ENCODE assay signal across 37 cellular contexts in the genomic region with DNA sequence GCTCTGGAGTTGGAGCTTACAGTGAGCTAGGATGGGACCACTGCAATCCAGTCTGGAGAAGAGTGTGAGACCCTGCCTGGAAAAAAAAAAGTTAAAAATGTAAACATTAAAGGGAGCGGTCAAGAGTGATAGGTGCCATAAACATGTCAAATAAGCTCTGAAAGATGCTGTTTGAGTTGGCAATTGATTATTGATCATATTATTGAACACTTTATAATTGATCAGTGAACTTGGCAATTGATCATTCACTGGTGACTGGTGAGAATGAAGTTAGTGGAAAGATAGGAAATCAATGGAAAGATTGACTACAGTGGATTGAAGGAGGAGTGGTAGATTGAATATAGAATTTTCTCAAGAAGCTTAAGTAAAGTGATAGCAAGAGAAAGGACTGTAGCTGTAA.
"Had no signal": no experiment of that assay in that cellular context is flagged by ENCODE, and none has a peak within 500 bp of the region (broad histone marks: within the 10 kb centered on the region; RNA-seq: fewer than 3 reads in every experiment).

No MANE protein-coding gene starts in this region.

- FAIRE-seq: bronchial epithelial cell, colon had no signal

- H3K36me3 ChIP-seq: WERI-Rb-1 had no signal

- DNase-seq: activated CD4-positive, alpha-beta memory T cell treated with anti-CD3 and anti-CD28 coated beads, Interleukin-2, amount 10 ng/mL, durations not matched to agents 7 days and 5 days; activated CD4-positive, alpha-beta T cell treated with anti-CD3 and anti-CD28 coated beads for 1 hour; activated CD4-positive, alpha-beta T cell treated with anti-CD3 and anti-CD28 coated beads for 36 hours; activated CD4-positive, alpha-beta T cell treated with anti-CD3 and anti-CD28 coated beads for 48 hours; activated CD4-positive, alpha-beta T cell treated with anti-CD3 and anti-CD28 coated beads, Interleukin-2, amount 10 ng/mL, durations not matched to agents 7 days and 5 days; activated CD4-positive, alpha-beta T cell treated with anti-CD3 and anti-CD28 coated beads, Interleukin-2, amount 50 U/mL, for 48 hours; activated CD4-positive, CD25-positive, alpha-beta regulatory T cell; activated CD8-positive, alpha-beta memory T cell treated with anti-CD3 and anti-CD28 coated beads for 24 hours; activated CD8-positive, alpha-beta memory T cell treated with anti-CD3 and anti-CD28 coated beads, Interleukin-2, amount 10 ng/mL, durations not matched to agents 7 days and 5 days; activated CD8-positive, alpha-beta memory T cell treated with anti-CD3 and anti-CD28 coated beads, Interleukin-2, amount 50 U/mL, for 48 hours; activated CD8-positive, alpha-beta T cell treated with anti-CD3 and anti-CD28 coated beads, Interleukin-2, amount 10 ng/mL, durations not matched to agents 7 days and 5 days; activated effector memory CD4-positive, alpha-beta T cell treated with Interleukin-2 at 50 U/mL for 16 hours; activated gamma-delta T cell; activated naive CD4-positive, alpha-beta T cell treated with anti-CD3 and anti-CD28 coated beads, Interleukin-2, amount 10 ng/mL, durations not matched to agents 7 days and 5 days; activated naive CD4-positive, alpha-beta T cell treated with Interleukin-2 at 50 U/mL for 16 hours; activated naive CD8-positive, alpha-beta T cell treated with anti-CD3 and anti-CD28 coated beads, Interleukin-2, amount 10 ng/mL, durations not matched to agents 7 days and 5 days; activated naive CD8-positive, alpha-beta T cell treated with anti-CD3 and anti-CD28 coated beads, Interleukin-2, amount 50 U/mL, for 24 hours; activated T-cell treated with anti-CD3 and anti-CD28 coated beads, Interleukin-2, amount 50 U/mL, for 24 hours; amygdala; anterior cingulate cortex; caudate nucleus; T-helper 1 cell; T-helper 2 cell; T-helper 9 cell; WERI-Rb-1 had no signal

- ATAC-seq: activated CD4-positive, alpha-beta T cell treated with anti-CD3 and anti-CD28 coated beads for 36 hours; activated CD4-positive, CD25-positive, alpha-beta regulatory T cell treated with anti-CD3 and anti-CD28 coated beads, Interleukin-2, amount 50 U/mL, for 24 hours; activated CD8-positive, alpha-beta memory T cell treated with anti-CD3 and anti-CD28 coated beads, Interleukin-2, amount 10 ng/mL, durations not matched to agents 7 days and 5 days; activated CD8-positive, alpha-beta T cell treated with anti-CD3 and anti-CD28 coated beads, Interleukin-2, amount 10 ng/mL, durations not matched to agents 7 days and 5 days; activated naive CD8-positive, alpha-beta T cell treated with anti-CD3 and anti-CD28 coated beads, Interleukin-2, amount 50 U/mL, for 24 hours; WTC11 had no signal

- H3K4me3 ChIP-seq: ascending aorta, cardiac muscle cell had no signal

- H3K27ac ChIP-seq: ascending aorta, cardiac muscle cell, WERI-Rb-1 had no signal

- H3K27me3 Mint-ChIP-seq: activated CD4-positive, alpha-beta memory T cell treated with anti-CD3 and anti-CD28 coated beads, Interleukin-2, amount 10 ng/mL, durations not matched to agents 7 days and 5 days; activated CD4-positive, alpha-beta T cell treated with anti-CD3 and anti-CD28 coated beads for 36 hours; activated CD4-positive, alpha-beta T cell treated with anti-CD3 and anti-CD28 coated beads, Interleukin-2, amount 10 ng/mL, durations not matched to agents 7 days and 5 days; activated CD8-positive, alpha-beta memory T cell treated with anti-CD3 and anti-CD28 coated beads, Interleukin-2, amount 10 ng/mL, durations not matched to agents 7 days and 5 days; activated naive CD4-positive, alpha-beta T cell treated with anti-CD3 and anti-CD28 coated beads, Interleukin-2, amount 10 ng/mL, durations not matched to agents 7 days and 5 days; activated naive CD4-positive, alpha-beta T cell treated with anti-CD3 and anti-CD28 coated beads, Interleukin-2, amount 50 U/mL, for 24 hours; activated naive CD8-positive, alpha-beta T cell; activated naive CD8-positive, alpha-beta T cell treated with anti-CD3 and anti-CD28 coated beads, Interleukin-2, amount 10 ng/mL, durations not matched to agents 7 days and 5 days; activated naive CD8-positive, alpha-beta T cell treated with anti-CD3 and anti-CD28 coated beads, Interleukin-2, amount 50 U/mL, for 24 hours; activated T-cell treated with anti-CD3 and anti-CD28 coated beads, Interleukin-2, amount 50 U/mL, for 24 hours; brain had no signal

- H3K27me3 ChIP-seq: ascending aorta, cardiac muscle cell had no signal

- H3K9me3 ChIP-seq: ascending aorta had no signal

- H3K4me1 ChIP-seq: ascending aorta had no signal

- H3K4me1 Mint-ChIP-seq: activated CD4-positive, alpha-beta memory T cell treated with anti-CD3 and anti-CD28 coated beads, Interleukin-2, amount 10 ng/mL, durations not matched to agents 7 days and 5 days; activated CD4-positive, alpha-beta T cell treated with anti-CD3 and anti-CD28 coated beads for 36 hours; activated naive CD4-positive, alpha-beta T cell treated with anti-CD3 and anti-CD28 coated beads, Interleukin-2, amount 50 U/mL, for 24 hours; activated naive CD8-positive, alpha-beta T cell treated with anti-CD3 and anti-CD28 coated beads, Interleukin-2, amount 50 U/mL, for 24 hours; brain had no signal

- H3K9me3 Mint-ChIP-seq: activated CD4-positive, alpha-beta memory T cell treated with anti-CD3 and anti-CD28 coated beads, Interleukin-2, amount 10 ng/mL, durations not matched to agents 7 days and 5 days; activated CD4-positive, alpha-beta T cell treated with anti-CD3 and anti-CD28 coated beads, Interleukin-2, amount 10 ng/mL, durations not matched to agents 7 days and 5 days; activated naive CD4-positive, alpha-beta T cell treated with anti-CD3 and anti-CD28 coated beads, Interleukin-2, amount 10 ng/mL, durations not matched to agents 7 days and 5 days; activated naive CD4-positive, alpha-beta T cell treated with anti-CD3 and anti-CD28 coated beads, Interleukin-2, amount 50 U/mL, for 24 hours; activated naive CD8-positive, alpha-beta T cell treated with anti-CD3 and anti-CD28 coated beads, Interleukin-2, amount 10 ng/mL, durations not matched to agents 7 days and 5 days; activated naive CD8-positive, alpha-beta T cell treated with anti-CD3 and anti-CD28 coated beads, Interleukin-2, amount 50 U/mL, for 24 hours; activated T-cell treated with anti-CD3 and anti-CD28 coated beads, Interleukin-2, amount 50 U/mL, for 24 hours; activated T-helper 2 cell treated with anti-CD3 and anti-CD28 coated beads, Interferon-gamma antibody, Interleukin-2, Interleukin-4, amounts not matched to agents 10 μg/mL and 5 μg/mL and 100 μg/mL, durations not matched to agents 14 hours and 24 hours and 36 hours; brain; T-helper 1 cell treated with Interleukin-12 subunit alpha and Interleukin-12 subunit beta and Interleukin-4 antibody, amounts not matched to agents 30 μg/mL and 1 μg/mL, for 36 hours; T-helper 2 cell treated with Interferon-gamma antibody and Interleukin-4, amounts not matched to agents 5 μg/mL and 100 μg/mL, for 36 hours; WTC11 had no signal

- H3K27ac Mint-ChIP-seq: activated CD4-positive, alpha-beta memory T cell treated with anti-CD3 and anti-CD28 coated beads, Interleukin-2, amount 10 ng/mL, durations not matched to agents 7 days and 5 days; activated CD4-positive, alpha-beta T cell treated with anti-CD3 and anti-CD28 coated beads for 36 hours; activated CD4-positive, alpha-beta T cell treated with anti-CD3 and anti-CD28 coated beads, Interleukin-2, amount 10 ng/mL, durations not matched to agents 7 days and 5 days; activated CD8-positive, alpha-beta memory T cell treated with anti-CD3 and anti-CD28 coated beads, Interleukin-2, amount 10 ng/mL, durations not matched to agents 7 days and 5 days; activated CD8-positive, alpha-beta T cell treated with anti-CD3 and anti-CD28 coated beads, Interleukin-2, amount 10 ng/mL, durations not matched to agents 7 days and 5 days; activated naive CD4-positive, alpha-beta T cell treated with anti-CD3 and anti-CD28 coated beads, Interleukin-2, amount 10 ng/mL, durations not matched to agents 7 days and 5 days; activated naive CD4-positive, alpha-beta T cell treated with anti-CD3 and anti-CD28 coated beads, Interleukin-2, amount 50 U/mL, for 24 hours; activated naive CD8-positive, alpha-beta T cell; activated naive CD8-positive, alpha-beta T cell treated with anti-CD3 and anti-CD28 coated beads, Interleukin-2, amount 10 ng/mL, durations not matched to agents 7 days and 5 days; activated naive CD8-positive, alpha-beta T cell treated with anti-CD3 and anti-CD28 coated beads, Interleukin-2, amount 50 U/mL, for 24 hours; activated T-cell treated with anti-CD3 and anti-CD28 coated beads, Interleukin-2, amount 50 U/mL, for 24 hours; activated T-helper 2 cell treated with anti-CD3 and anti-CD28 coated beads, Interferon-gamma antibody, Interleukin-2, Interleukin-4, amounts not matched to agents 10 μg/mL and 5 μg/mL and 100 μg/mL, durations not matched to agents 14 hours and 24 hours and 36 hours; brain; T-helper 1 cell treated with Interleukin-12 subunit alpha and Interleukin-12 subunit beta and Interleukin-4 antibody, amounts not matched to agents 30 μg/mL and 1 μg/mL, for 36 hours; T-helper 2 cell treated with Interferon-gamma antibody and Interleukin-4, amounts not matched to agents 5 μg/mL and 100 μg/mL, for 36 hours; WTC11 had no signal

- H3K4me3 Mint-ChIP-seq: activated CD4-positive, alpha-beta memory T cell treated with anti-CD3 and anti-CD28 coated beads, Interleukin-2, amount 10 ng/mL, durations not matched to agents 7 days and 5 days; activated CD4-positive, alpha-beta T cell treated with anti-CD3 and anti-CD28 coated beads for 36 hours; activated CD4-positive, alpha-beta T cell treated with anti-CD3 and anti-CD28 coated beads, Interleukin-2, amount 10 ng/mL, durations not matched to agents 7 days and 5 days; activated CD8-positive, alpha-beta memory T cell treated with anti-CD3 and anti-CD28 coated beads, Interleukin-2, amount 10 ng/mL, durations not matched to agents 7 days and 5 days; activated CD8-positive, alpha-beta T cell treated with anti-CD3 and anti-CD28 coated beads, Interleukin-2, amount 10 ng/mL, durations not matched to agents 7 days and 5 days; activated naive CD4-positive, alpha-beta T cell treated with anti-CD3 and anti-CD28 coated beads, Interleukin-2, amount 10 ng/mL, durations not matched to agents 7 days and 5 days; activated naive CD4-positive, alpha-beta T cell treated with anti-CD3 and anti-CD28 coated beads, Interleukin-2, amount 50 U/mL, for 24 hours; activated naive CD8-positive, alpha-beta T cell; activated naive CD8-positive, alpha-beta T cell treated with anti-CD3 and anti-CD28 coated beads, Interleukin-2, amount 10 ng/mL, durations not matched to agents 7 days and 5 days; activated naive CD8-positive, alpha-beta T cell treated with anti-CD3 and anti-CD28 coated beads, Interleukin-2, amount 50 U/mL, for 24 hours; activated T-cell treated with anti-CD3 and anti-CD28 coated beads, Interleukin-2, amount 50 U/mL, for 24 hours; brain; T-helper 1 cell treated with Interleukin-12 subunit alpha and Interleukin-12 subunit beta and Interleukin-4 antibody, amounts not matched to agents 30 μg/mL and 1 μg/mL, for 36 hours; T-helper 2 cell treated with Interferon-gamma antibody and Interleukin-4, amounts not matched to agents 5 μg/mL and 100 μg/mL, for 36 hours; WTC11 had no signal
